ENCODE assay signal across 21 cellular contexts in genomic region chr11:130715085-130715932, GRCh38.
DNase-seq lines count a peak whose midpoint lies in the region; ATAC-seq and TF ChIP-seq lines count a peak whose summit lies in the region.
"Had no signal": no experiment of that assay in that cellular context is flagged by ENCODE, and none has a peak within 500 bp of the region (broad histone marks: within the 10 kb centered on the region; RNA-seq: fewer than 3 reads in every experiment).

No MANE protein-coding gene starts in this region.

- H3K27ac Mint-ChIP-seq in nephron = peak overlapping the region in 2 of 3 experiments; percentile 56 to 63
- no peak overlapping the region for H3K27ac Mint-ChIP-seq in activated T-cell treated with anti-CD3 and anti-CD28 coated beads, Interleukin-2, amount 50 U/mL, for 24 hours
- H3K27ac Mint-ChIP-seq: B cell; CD8-positive, alpha-beta T cell; HFFc6 had no signal

- H3K4me3 ChIP-seq in left ventricle myocardium inferior = no peak overlapping the region
- H3K4me3 ChIP-seq in adipocyte (ENCODE audit: low read length) = no peak overlapping the region
- H3K4me3 ChIP-seq: BLaER1 treated with 17β-estradiol and CSF1 and Interleukin-3, amounts not matched to agents 10 nM and 100 nM; GM12878 had no signal

- H3K4me3 Mint-ChIP-seq in nephron = no peak overlapping the region
- no peak overlapping the region for H3K4me3 Mint-ChIP-seq in activated T-cell treated with anti-CD3 and anti-CD28 coated beads, Interleukin-2, amount 50 U/mL, for 24 hours
- H3K4me3 Mint-ChIP-seq: B cell; CD8-positive, alpha-beta T cell; HFFc6 had no signal

- no peak for DNase-seq in Right ventricle myocardium superior
- no peak for DNase-seq in left ventricle myocardium inferior
- peak; percentile 34 for DNase-seq in adipocyte (ENCODE audit: low read depth)
- no peak for DNase-seq in foreskin keratinocyte
- no peak for DNase-seq in stimulated activated CD4-positive, alpha-beta T cell treated with anti-CD3 and anti-CD28 coated beads, Interleukin-2, amount 100 ng/mL, for 48 hours
- no peak for DNase-seq in activated T-cell treated with anti-CD3 and anti-CD28 coated beads, Interleukin-2, amount 50 U/mL, for 24 hours
- DNase-seq: Calu3; CD8-positive, alpha-beta T cell; DMS 273 treated with DMSO at 0.1 percent for 48 hours; DMS53; DND-41; EL; GOT3; H7; HFFc6 had no signal

- no peak overlapping the region for H3K9ac ChIP-seq in adipocyte (ENCODE audit: low read length)
- H3K9ac ChIP-seq: BLaER1 treated with 17β-estradiol and CSF1 and Interleukin-3, amounts not matched to agents 10 nM and 100 nM had no signal

- H3K9me3 ChIP-seq in left ventricle myocardium inferior (replicated peaks) (no peaks in the 10 kb centered on the region), adipocyte (ENCODE audit: control insufficient read depth, low read length) (no peaks in the 10 kb centered on the region)

- H3K27me3 ChIP-seq in left ventricle myocardium inferior (ENCODE audit: low read depth) (no peaks in the 10 kb centered on the region), adipocyte (replicated peaks; ENCODE audit: control insufficient read depth, insufficient read depth, low read length) (no peaks in the 10 kb centered on the region), foreskin keratinocyte (peaks cover 6% of the 10 kb centered on the region)
- H3K27me3 ChIP-seq: BLaER1 treated with 17β-estradiol and CSF1 and Interleukin-3, amounts not matched to agents 10 nM and 100 nM had no signal

- intact Hi-C loops in Right ventricle myocardium superior (cut with DNase I) (no loop called here), left ventricle myocardium inferior (cut with micrococcal nuclease) (no loop called here)

- peak; percentile 42 for ATAC-seq in Right ventricle myocardium superior (ENCODE audit: poor library complexity)
- no peak for ATAC-seq in foreskin keratinocyte
- ATAC-seq: CD8-positive, alpha-beta T cell; GM12878; HCT116 had no signal

- H3K36me3 Mint-ChIP-seq in nephron (ENCODE audit: low read depth) = no peaks in the 10 kb centered on the region
- no peaks in the 10 kb centered on the region for H3K36me3 Mint-ChIP-seq in activated T-cell treated with anti-CD3 and anti-CD28 coated beads, Interleukin-2, amount 50 U/mL, for 24 hours (ENCODE audit: low read depth)
- H3K36me3 Mint-ChIP-seq: CD8-positive, alpha-beta T cell had no signal

- H3K4me1 ChIP-seq in left ventricle myocardium inferior (no peaks in the 10 kb centered on the region), adipocyte (ENCODE audit: control insufficient read depth, insufficient read depth, low read length) (peaks cover 17% of the 10 kb centered on the region), foreskin keratinocyte (no peaks in the 10 kb centered on the region)

- TF ChIP-seq CTCF in left ventricle myocardium inferior (IDR thresholded peaks at IDR 0.05; ENCODE audit: borderline replicate concordance) (no peak), nephron (IDR thresholded peaks at IDR 0.05; ENCODE audit: unreplicated experiment in 3 of 3) (no peak), foreskin keratinocyte (conservative IDR thresholded peaks at IDR 0.05) (no peak)

- no peaks in the 10 kb centered on the region for H3K36me3 ChIP-seq in left ventricle myocardium inferior
- H3K36me3 ChIP-seq in adipocyte (ENCODE audit: control insufficient read depth, insufficient read depth, low read length, severe bottlenecking) = no peaks in the 10 kb centered on the region
- H3K36me3 ChIP-seq: BLaER1 treated with 17β-estradiol and CSF1 and Interleukin-3, amounts not matched to agents 10 nM and 100 nM had no signal

- H3K27ac ChIP-seq in left ventricle myocardium inferior (replicated peaks) = no peak overlapping the region
- no peak overlapping the region for H3K27ac ChIP-seq in foreskin keratinocyte
- H3K27ac ChIP-seq: BLaER1 treated with 17β-estradiol and CSF1 and Interleukin-3, amounts not matched to agents 10 nM and 100 nM; HL-60 had no signal

- H3K27me3 Mint-ChIP-seq in nephron (ENCODE audit: low read depth) = peaks cover 5% of the 10 kb centered on the region
- peaks cover 3% of the 10 kb centered on the region for H3K27me3 Mint-ChIP-seq in activated T-cell treated with anti-CD3 and anti-CD28 coated beads, Interleukin-2, amount 50 U/mL, for 24 hours
- H3K27me3 Mint-ChIP-seq: B cell had no signal

- peaks cover 3% of the 10 kb centered on the region for H3K9me3 Mint-ChIP-seq in nephron
- H3K9me3 Mint-ChIP-seq in activated T-cell treated with anti-CD3 and anti-CD28 coated beads, Interleukin-2, amount 50 U/mL, for 24 hours = no peaks in the 10 kb centered on the region
- H3K9me3 Mint-ChIP-seq: CD8-positive, alpha-beta T cell; HFFc6 had no signal

- peaks cover 50% of the 10 kb centered on the region for H3K4me1 Mint-ChIP-seq in nephron
- H3K4me1 Mint-ChIP-seq in activated T-cell treated with anti-CD3 and anti-CD28 coated beads, Interleukin-2, amount 50 U/mL, for 24 hours (ENCODE audit: low read depth) = no peaks in the 10 kb centered on the region
- H3K4me1 Mint-ChIP-seq: B cell had no signal
